25 cellular contexts compared by ENCODE assay signal in genomic region chr3:49653636-49654035, GRCh38.
"Had no signal": no experiment of that assay in that cellular context is flagged by ENCODE, and none has a peak within 500 bp of the region (broad histone marks: within the 10 kb centered on the region; RNA-seq: fewer than 3 reads in every experiment).

No MANE protein-coding gene starts in this region.

- DNase-seq: cerebellar nuclear complex; cortex of kidney; effector memory CD8-positive, alpha-beta T cell; erythroblast; esophagus squamous epithelium; foreskin melanocyte; glutamatergic neuron; kidney; left colon; left ventricle myocardium superior; lower lobe of right lung; naive B cell; occipital lobe; retina; spleen; stimulated activated CD4-positive, alpha-beta T cell treated with anti-CD3 and anti-CD28 coated beads, Interleukin-4, amount 100 ng/mL, for 4 hours; stimulated activated naive CD8-positive, alpha-beta T cell treated with anti-CD3 and anti-CD28 coated beads, Interleukin-15, Interleukin-2, amounts not matched to agents 100 U/mL and 50 U/mL, for 24 hours; substantia nigra; testis; tibial artery had no signal

- H3K27me3 Mint-ChIP-seq: type B pancreatic cell had no signal

- H3K9me3 Mint-ChIP-seq: effector memory CD8-positive, alpha-beta T cell; memory B cell; naive B cell; natural killer cell treated with Interleukin-12 subunit alpha and Interleukin-12 subunit beta and Interleukin-15 and Interleukin-18, amount 100 ng/mL, for 72 hours; stimulated activated memory B cell treated with anti-CD40 and anti-IgM and Interleukin-4, amounts not matched to agents 10 μg/mL and 1 μg/mL and 100 μg/mL, for 72 hours; type B pancreatic cell had no signal

- H3K4me3 Mint-ChIP-seq: effector memory CD8-positive, alpha-beta T cell; memory B cell; naive B cell; natural killer cell treated with Interleukin-12 subunit alpha and Interleukin-12 subunit beta and Interleukin-15 and Interleukin-18, amount 100 ng/mL, for 72 hours; stimulated activated memory B cell treated with anti-CD40 and anti-IgM and Interleukin-4, amounts not matched to agents 10 μg/mL and 1 μg/mL and 100 μg/mL, for 72 hours; type B pancreatic cell had no signal

- H3K27ac Mint-ChIP-seq: effector memory CD8-positive, alpha-beta T cell; memory B cell; natural killer cell treated with Interleukin-12 subunit alpha and Interleukin-12 subunit beta and Interleukin-15 and Interleukin-18, amount 100 ng/mL, for 72 hours; stimulated activated memory B cell treated with anti-CD40 and anti-IgM and Interleukin-4, amounts not matched to agents 10 μg/mL and 1 μg/mL and 100 μg/mL, for 72 hours; type B pancreatic cell had no signal

- H3K36me3 Mint-ChIP-seq: memory B cell; naive B cell; natural killer cell treated with Interleukin-12 subunit alpha and Interleukin-12 subunit beta and Interleukin-15 and Interleukin-18, amount 100 ng/mL, for 72 hours; stimulated activated memory B cell treated with anti-CD40 and anti-IgM and Interleukin-4, amounts not matched to agents 10 μg/mL and 1 μg/mL and 100 μg/mL, for 72 hours; type B pancreatic cell had no signal

- ATAC-seq: effector memory CD8-positive, alpha-beta T cell; left colon; left ventricle myocardium superior; lower lobe of right lung; natural killer cell treated with Interleukin-12 subunit alpha and Interleukin-12 subunit beta and Interleukin-15 and Interleukin-18, amount 100 ng/mL, for 72 hours; pancreas; stimulated activated memory B cell treated with anti-CD40 and anti-IgM and Interleukin-4, amounts not matched to agents 10 μg/mL and 1 μg/mL and 100 μg/mL, for 72 hours; stimulated activated naive CD8-positive, alpha-beta T cell treated with anti-CD3 and anti-CD28 coated beads, Interleukin-15, Interleukin-2, amounts not matched to agents 100 U/mL and 50 U/mL, for 24 hours had no signal
